In the genomic region with DNA sequence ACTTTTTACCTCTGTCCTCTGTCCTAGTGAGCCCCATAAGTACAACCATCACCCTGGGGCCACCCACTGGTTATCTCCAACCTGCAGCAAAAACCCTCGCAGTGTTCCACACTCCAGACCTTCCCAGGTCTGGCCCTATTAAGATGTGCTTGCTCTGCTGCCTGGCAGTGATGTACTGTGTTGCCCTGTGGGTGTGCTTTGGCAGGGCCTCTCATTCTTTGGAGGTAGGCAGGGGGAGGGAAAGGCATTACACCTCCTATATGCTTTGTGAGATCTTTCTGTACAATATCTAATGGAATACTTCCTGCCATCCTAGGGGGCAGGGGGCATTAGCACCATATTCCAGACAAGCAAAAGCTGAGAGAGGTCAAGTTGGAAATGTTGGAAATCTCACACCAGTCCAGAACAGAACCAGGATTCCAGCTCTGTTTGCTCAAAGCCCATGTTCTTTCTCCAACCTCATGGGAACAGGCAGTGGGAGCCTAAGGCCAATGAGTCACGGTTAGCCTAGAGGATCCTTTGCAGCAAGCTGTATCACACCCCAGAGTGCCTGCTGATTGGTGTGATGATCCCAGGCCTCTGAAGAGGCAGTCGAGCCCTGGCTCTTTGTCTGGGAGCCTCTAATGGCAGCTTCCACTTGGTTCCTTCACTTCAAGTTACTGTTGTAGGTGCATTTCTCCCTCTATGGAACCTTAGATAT, we compare ENCODE assay signal across 1 cellular context.
TF ChIP-seq lines count a peak whose summit lies in the region.

No MANE protein-coding gene starts in this region.

TF ChIP-seq in A549, 52 proteins besides CTCF, POLR2A, EP300 and RAD21 (continued from another document):
- TF ChIP-seq, protein P1, sequence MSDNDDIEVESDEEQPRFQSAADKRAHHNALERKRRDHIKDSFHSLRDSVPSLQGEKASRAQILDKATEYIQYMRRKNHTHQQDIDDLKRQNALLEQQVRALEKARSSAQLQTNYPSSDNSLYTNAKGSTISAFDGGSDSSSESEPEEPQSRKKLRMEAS (IDR thresholded peaks at IDR 0.05): no peak
- TF ChIP-seq MYC (IDR thresholded peaks at IDR 0.05; ENCODE audit: borderline replicate concordance, low read length): no peak
